ENCODE assay signal across 9 cellular contexts in genomic region chr15:67144609-67145306, GRCh38.
DNase-seq lines count a peak whose midpoint lies in the region; ATAC-seq and TF ChIP-seq lines count a peak whose summit lies in the region.
"Had no signal": no experiment of that assay in that cellular context is flagged by ENCODE, and none has a peak within 500 bp of the region (broad histone marks: within the 10 kb centered on the region; RNA-seq: fewer than 3 reads in every experiment).

No MANE protein-coding gene starts in this region.

- TF ChIP-seq CTCF in CD14-positive monocyte (IDR thresholded peaks at IDR 0.05) (no peak), KMS-11 (conservative IDR thresholded peaks at IDR 0.05; ENCODE audit: low read depth, low read length) (no peak), body of pancreas (IDR thresholded peaks at IDR 0.05) (no peak)

- H3K9me3 Mint-ChIP-seq in CD14-positive monocyte, result no peaks in the 10 kb centered on the region
- no peaks in the 10 kb centered on the region for H3K9me3 Mint-ChIP-seq in natural killer cell treated with Interleukin-12 subunit alpha and Interleukin-12 subunit beta and Interleukin-15 and Interleukin-18, amount 100 ng/mL, for 72 hours

- H3K4me3 Mint-ChIP-seq in CD14-positive monocyte, result peak overlapping the region in 1 of 2 donors; percentile 28
- H3K4me3 Mint-ChIP-seq in natural killer cell treated with Interleukin-12 subunit alpha and Interleukin-12 subunit beta and Interleukin-15 and Interleukin-18, amount 100 ng/mL, for 72 hours, result no peak overlapping the region

- 64 to 66% methylated on average over 3 to 7 of the region's 7 CpGs for WGBS in body of pancreas, 2 donors

- H3K36me3 Mint-ChIP-seq in CD14-positive monocyte, result peaks cover 22 to 32% of the 10 kb centered on the region in 2 donors
- no peaks in the 10 kb centered on the region for H3K36me3 Mint-ChIP-seq in natural killer cell treated with Interleukin-12 subunit alpha and Interleukin-12 subunit beta and Interleukin-15 and Interleukin-18, amount 100 ng/mL, for 72 hours

- peak overlapping the region; percentile 76 to 99 (median 98) for H3K27ac Mint-ChIP-seq in CD14-positive monocyte
- H3K27ac Mint-ChIP-seq in natural killer cell treated with Interleukin-12 subunit alpha and Interleukin-12 subunit beta and Interleukin-15 and Interleukin-18, amount 100 ng/mL, for 72 hours, result peak overlapping the region; percentile 32 to 35

- H3K79me2 ChIP-seq in KMS-11 (ENCODE audit: insufficient read depth, low read depth), result 0 out of 2 replicates have a peak, but pooled peaks cover 4% of the 10 kb centered on the region

- H3K27me3 ChIP-seq in KMS-11 (ENCODE audit: insufficient read depth, low read depth) (no peaks in the 10 kb centered on the region), body of pancreas (no peaks in the 10 kb centered on the region)

- H2AFZ ChIP-seq in KMS-11 (ENCODE audit: low read depth), result no peak overlapping the region

- intact Hi-C loops in CD14-positive monocyte (cut with micrococcal nuclease) (loop anchor here in 1 of 2 donors (5.0 kb wide), 2 partner anchors 37 to 52 kb away; no protein-coding TSS in a partner anchor), body of pancreas (cut with DNase I) (no loop called here)

- H3K4me2 ChIP-seq in KMS-11, result peak overlapping the region; percentile 78

- peaks cover 79% of the 10 kb centered on the region for H3K4me1 Mint-ChIP-seq in CD14-positive monocyte
- H3K4me1 Mint-ChIP-seq in natural killer cell treated with Interleukin-12 subunit alpha and Interleukin-12 subunit beta and Interleukin-15 and Interleukin-18, amount 100 ng/mL, for 72 hours (ENCODE audit: low read depth in 2 of 2), result peaks cover 61 to 63% of the 10 kb centered on the region in 2 donors

- H3K4me3 ChIP-seq in KMS-11 (IDR thresholded peaks at IDR 0.05; ENCODE audit: insufficient read depth, low read depth, low read length), result no peak overlapping the region
- H3K4me3 ChIP-seq in body of pancreas, result no peak overlapping the region
- H3K4me3 ChIP-seq: thoracic aorta had no signal

- H3K9ac ChIP-seq in KMS-11, result no peak overlapping the region

- DNase-seq in CD14-positive monocyte (ENCODE audit: low spot score), result peak; percentile 62
- no peak for DNase-seq in body of pancreas
- DNase-seq in natural killer cell treated with Interleukin-12 subunit alpha and Interleukin-12 subunit beta and Interleukin-15 and Interleukin-18, amount 100 ng/mL, for 72 hours (ENCODE audit: low spot score), result no peak
- no peak for DNase-seq in NCI-H2107 (lab: John Stamatoyannopoulos, UW)

- H3K36me3 ChIP-seq in KMS-11 (ENCODE audit: insufficient read depth) (no peaks in the 10 kb centered on the region), body of pancreas (replicated peaks in 1 of 2; ENCODE audit: insufficient read depth in 1 of 2, low read depth in 2 of 2) (no peaks in the 10 kb centered on the region)
- H3K36me3 ChIP-seq: thoracic aorta had no signal

- peaks cover 27% of the 10 kb centered on the region for H3K4me1 ChIP-seq in KMS-11 (ENCODE audit: low read depth, poor library complexity, severe bottlenecking)
- peaks cover 78% of the 10 kb centered on the region for H3K4me1 ChIP-seq in body of pancreas

- no peak for TF ChIP-seq POLR2A in body of pancreas (IDR thresholded peaks at IDR 0.05)

- H4K20me1 ChIP-seq in KMS-11 (ENCODE audit: insufficient read depth), result no peaks in the 10 kb centered on the region

- H3K27ac ChIP-seq in KMS-11 (no peak overlapping the region), body of pancreas (peak overlapping the region in 3 of 4 donors; percentile 5 to 76 (median 19))
- H3K27ac ChIP-seq: thoracic aorta had no signal

- H3K9me3 ChIP-seq in body of pancreas, result no peaks in the 10 kb centered on the region
- H3K9me3 ChIP-seq: thoracic aorta had no signal

- peaks cover 0 to 2% (median 0%) of the 10 kb centered on the region in 3 donors for H3K27me3 Mint-ChIP-seq in CD14-positive monocyte (ENCODE audit: low read depth in 3 of 3)
- H3K27me3 Mint-ChIP-seq in natural killer cell treated with Interleukin-12 subunit alpha and Interleukin-12 subunit beta and Interleukin-15 and Interleukin-18, amount 100 ng/mL, for 72 hours, result no peaks in the 10 kb centered on the region

- no peak for ATAC-seq in body of pancreas
- ATAC-seq in natural killer cell treated with Interleukin-12 subunit alpha and Interleukin-12 subunit beta and Interleukin-15 and Interleukin-18, amount 100 ng/mL, for 72 hours, result peak; percentile 60 to 64
- no peak for ATAC-seq in HG02642 (IDR thresholded peaks at IDR 0.05; ENCODE audit: poor library complexity, unreplicated experiment)
- no peak for ATAC-seq in HG03097 (IDR thresholded peaks at IDR 0.05; ENCODE audit: low FRiP score, unreplicated experiment)
- ATAC-seq in HG03095 (IDR thresholded peaks at IDR 0.05; ENCODE audit: unreplicated experiment), result no peak

Comparison
In these comparisons a context has a peak if more than half of its experiments do, and no peak if none do; other contexts are left out.
1. ATAC-seq: peak in natural killer cell treated with Interleukin-12 subunit alpha and Interleukin-12 subunit beta and Interleukin-15 and Interleukin-18, amount 100 ng/mL, for 72 hours (2 of 2); none in body of pancreas (single experiment), HG02642 (single experiment), HG03097 (single experiment) and HG03095 (single experiment).